Comparison of ENCODE assay signal across 11 cellular contexts in genomic region chr4:19807505-19807904, GRCh38.
DNase-seq lines count a peak whose midpoint lies in the region; FAIRE-seq and TF ChIP-seq lines count a peak whose summit lies in the region.
"Had no signal": no experiment of that assay in that cellular context is flagged by ENCODE, and none has a peak within 500 bp of the region (broad histone marks: within the 10 kb centered on the region; RNA-seq: fewer than 3 reads in every experiment).

No MANE protein-coding gene starts in this region.

- no peak for TF ChIP-seq CTCF in fibroblast of pulmonary artery (IDR thresholded peaks at IDR 0.05; ENCODE audit: low read length, missing control alignments)
- no peak for TF ChIP-seq CTCF in osteoblast (IDR thresholded peaks at IDR 0.05; ENCODE audit: extremely low read depth, low read depth, low read length)

- peak overlapping the region; percentile 42 for H3K27ac ChIP-seq in osteoblast (ENCODE audit: low read depth, low read length)
- H3K27ac ChIP-seq: dorsolateral prefrontal cortex had no signal

- H3K9me3 ChIP-seq in osteoblast (ENCODE audit: low read depth, low read length): no peaks in the 10 kb centered on the region

- peak; percentile 87 for FAIRE-seq in RCC 7860 (lab: Jason Lieb, UNC)

- H3K36me3 ChIP-seq in osteoblast (ENCODE audit: insufficient read depth, low read length): no peaks in the 10 kb centered on the region

- H3K4me3 ChIP-seq in fibroblast of pulmonary artery (replicated peaks; ENCODE audit: low read depth, low read length) (no peak overlapping the region), osteoblast (ENCODE audit: insufficient read depth, low read length) (no peak overlapping the region)
- H3K4me3 ChIP-seq: dorsolateral prefrontal cortex had no signal

- H3K4me1 ChIP-seq in osteoblast (ENCODE audit: insufficient read depth, low read length): peaks cover 26% of the 10 kb centered on the region

- H3K4me2 ChIP-seq in osteoblast (ENCODE audit: insufficient read depth, low read length): no peak overlapping the region

- no peaks in the 10 kb centered on the region for H4K20me1 ChIP-seq in osteoblast (ENCODE audit: insufficient read depth, low read length)

- peak; percentile 87 for DNase-seq in DMS53 (lab: John Stamatoyannopoulos, UW)
- DNase-seq in RCC 7860 (ENCODE audit: low spot score): peak; percentile 92
- DNase-seq in fibroblast of pulmonary artery (ENCODE audit: low read depth): peak; percentile 73
- peak; percentile 46 for DNase-seq in osteoblast (ENCODE audit: insufficient read length, low spot score, missing footprints)
- no peak for DNase-seq in HUDEP-2 (lab: John Stamatoyannopoulos, UW; ENCODE audit: unreplicated experiment in 76 of 76)
- DNase-seq in HuH-7.5 (ENCODE audit: low spot score): no peak
- no peak for DNase-seq in central memory CD4-positive, alpha-beta T cell
- no peak for DNase-seq in MV-4-11 (lab: John Stamatoyannopoulos, UW)
- DNase-seq: CD8-positive, alpha-beta memory T cell; dorsolateral prefrontal cortex; stimulated activated naive CD8-positive, alpha-beta T cell treated with anti-CD3 and anti-CD28 coated beads, Interleukin-15, amount 100 ng/mL, for 72 hours had no signal

- H2AFZ ChIP-seq in osteoblast (ENCODE audit: low read length): no peak overlapping the region

- H3K27me3 ChIP-seq in osteoblast (ENCODE audit: insufficient read depth, low read length): no peaks in the 10 kb centered on the region

- H3K79me2 ChIP-seq in osteoblast (ENCODE audit: insufficient read depth, low read length): no peaks in the 10 kb centered on the region

Comparison
In these comparisons a context has a peak if more than half of its experiments do, and no peak if none do; other contexts are left out.
1. DNase-seq: peak in DMS53 (single experiment), RCC 7860 (single experiment), fibroblast of pulmonary artery (single experiment) and osteoblast (single experiment); none in HUDEP-2 (0 of 76), HuH-7.5 (single experiment), central memory CD4-positive, alpha-beta T cell (single experiment) and MV-4-11 (single experiment).